ENCODE assay signal across 1 cellular context in genomic region chr1:3624194-3625136, GRCh38.
TF ChIP-seq lines count a peak whose summit lies in the region.

Gene TPRG1L (plus strand): TSS chr1:3625015. CDS start chr1:3625073, 58 bp downstream.

TF ChIP-seq in HepG2, 621 proteins besides CTCF, POLR2A, EP300 and RAD21 (continued from another document and continues in another):
- TF ChIP-seq ZNF407 (CRISPR knock-in tag; IDR thresholded peaks at IDR 0.05; ENCODE audit: not compliant biosample characterization) (no peak), ZNF484 (CRISPR knock-in tag; IDR thresholded peaks at IDR 0.05; ENCODE audit: borderline replicate concordance, low read depth) (no peak), SIN3A (IDR thresholded peaks at IDR 0.05; ENCODE audit: borderline replicate concordance, low read depth, low read length) (peak; percentile 72; the same call in 1 of the 2 replicates), PHF20 (CRISPR knock-in tag; IDR thresholded peaks at IDR 0.05) (no peak), ZBTB7A (CRISPR knock-in tag; IDR thresholded peaks at IDR 0.05) (peak; percentile 79), ZNF136 (CRISPR knock-in tag; IDR thresholded peaks at IDR 0.05; ENCODE audit: low read depth) (no peak), ZNF598 (CRISPR knock-in tag; IDR thresholded peaks at IDR 0.05; ENCODE audit: borderline replicate concordance) (no peak; the same call in 1 of the 2 replicates), BRD4 (CRISPR knock-in tag; IDR thresholded peaks at IDR 0.05) (no peak; the same call in 1 of the 2 replicates), ZNF383 (CRISPR knock-in tag; IDR thresholded peaks at IDR 0.05; ENCODE audit: borderline replicate concordance) (no peak), ZFYVE20 (CRISPR knock-in tag; IDR thresholded peaks at IDR 0.05; ENCODE audit: borderline replicate concordance, low read depth) (no peak), ZNF547 (CRISPR knock-in tag; IDR thresholded peaks at IDR 0.05) (0 out of 2 replicates have a peak, but pooled peaks have one; percentile 51), FLYWCH1 (CRISPR knock-in tag; IDR thresholded peaks at IDR 0.05) (no peak), MIER2 (CRISPR knock-in tag; IDR thresholded peaks at IDR 0.05) (no peak), ZHX1 (CRISPR knock-in tag; IDR thresholded peaks at IDR 0.05; ENCODE audit: low read depth) (0 out of 2 replicates have a peak, but pooled peaks have one; percentile 37), MIXL1 (CRISPR knock-in tag; IDR thresholded peaks at IDR 0.05) (no peak), DR1 (CRISPR knock-in tag; IDR thresholded peaks at IDR 0.05) (no peak), ZNF432 (CRISPR knock-in tag; IDR thresholded peaks at IDR 0.05; ENCODE audit: borderline replicate concordance) (no peak), TGIF2 (CRISPR knock-in tag; IDR thresholded peaks at IDR 0.05) (peak; percentile 66; the same call in 1 of the 2 replicates), FIP1L1 (IDR thresholded peaks at IDR 0.05; ENCODE audit: borderline replicate concordance, insufficient read depth, low read depth, low read length) (no peak), ZNF12 (CRISPR knock-in tag; IDR thresholded peaks at IDR 0.05) (no peak), TRIM24 (CRISPR knock-in tag; IDR thresholded peaks at IDR 0.05) (no peak), DZIP1 (CRISPR knock-in tag; IDR thresholded peaks at IDR 0.05) (peak; percentile 79; the same call in 1 of the 2 replicates), ZNF354B (CRISPR knock-in tag; IDR thresholded peaks at IDR 0.05) (no peak), ZNF7 (CRISPR knock-in tag; IDR thresholded peaks at IDR 0.05) (no peak), ZNF614 (CRISPR knock-in tag; IDR thresholded peaks at IDR 0.05; ENCODE audit: borderline replicate concordance) (no peak), CSRNP2 (CRISPR knock-in tag; conservative IDR thresholded peaks at IDR 0.05; ENCODE audit: low read depth) (no peak), IKZF1 (IDR thresholded peaks at IDR 0.05) (no peak), ZNF75D (CRISPR knock-in tag; IDR thresholded peaks at IDR 0.05; ENCODE audit: borderline replicate concordance) (no peak), NFE2L1 (CRISPR knock-in tag; IDR thresholded peaks at IDR 0.05; ENCODE audit: borderline replicate concordance) (no peak), ZNF251 (CRISPR knock-in tag; IDR thresholded peaks at IDR 0.05) (no peak), RORA (CRISPR knock-in tag; IDR thresholded peaks at IDR 0.05) (no peak), DMAP1 (CRISPR knock-in tag; IDR thresholded peaks at IDR 0.05) (peak; percentile 42), ZBTB3 (CRISPR knock-in tag; IDR thresholded peaks at IDR 0.05; ENCODE audit: borderline replicate concordance, low read depth) (no peak), NFE2L2 (IDR thresholded peaks at IDR 0.05; ENCODE audit: low read length) (no peak), ZNF674 (CRISPR knock-in tag; IDR thresholded peaks at IDR 0.05; ENCODE audit: low read depth) (0 out of 2 replicates have a peak, but pooled peaks have one; percentile 66), SMC3 (IDR thresholded peaks at IDR 0.05; ENCODE audit: low read length) (no peak), ZNF572 (CRISPR knock-in tag; IDR thresholded peaks at IDR 0.05) (no peak), ZMYM2 (CRISPR knock-in tag; IDR thresholded peaks at IDR 0.05) (no peak), TBL1XR1 (IDR thresholded peaks at IDR 0.05; ENCODE audit: borderline replicate concordance, low read length, partially characterized antibody) (no peak), HOXA5 (CRISPR knock-in tag; IDR thresholded peaks at IDR 0.05) (peak; percentile 76; the same call in 1 of the 2 replicates), FOXC1 (CRISPR knock-in tag; IDR thresholded peaks at IDR 0.05; ENCODE audit: borderline replicate concordance) (no peak), BHLHE40 (IDR thresholded peaks at IDR 0.05; ENCODE audit: low read length) (peak; percentile 65), WIZ (CRISPR knock-in tag; IDR thresholded peaks at IDR 0.05) (no peak), RARG (CRISPR knock-in tag; IDR thresholded peaks at IDR 0.05; ENCODE audit: low read depth) (no peak), ZFP36L2 (CRISPR knock-in tag; IDR thresholded peaks at IDR 0.05) (no peak), ZNF17 (CRISPR knock-in tag; IDR thresholded peaks at IDR 0.05) (no peak), NFIC (IDR thresholded peaks at IDR 0.05; ENCODE audit: low read length) (no peak)
- TF ChIP-seq, protein P1, sequence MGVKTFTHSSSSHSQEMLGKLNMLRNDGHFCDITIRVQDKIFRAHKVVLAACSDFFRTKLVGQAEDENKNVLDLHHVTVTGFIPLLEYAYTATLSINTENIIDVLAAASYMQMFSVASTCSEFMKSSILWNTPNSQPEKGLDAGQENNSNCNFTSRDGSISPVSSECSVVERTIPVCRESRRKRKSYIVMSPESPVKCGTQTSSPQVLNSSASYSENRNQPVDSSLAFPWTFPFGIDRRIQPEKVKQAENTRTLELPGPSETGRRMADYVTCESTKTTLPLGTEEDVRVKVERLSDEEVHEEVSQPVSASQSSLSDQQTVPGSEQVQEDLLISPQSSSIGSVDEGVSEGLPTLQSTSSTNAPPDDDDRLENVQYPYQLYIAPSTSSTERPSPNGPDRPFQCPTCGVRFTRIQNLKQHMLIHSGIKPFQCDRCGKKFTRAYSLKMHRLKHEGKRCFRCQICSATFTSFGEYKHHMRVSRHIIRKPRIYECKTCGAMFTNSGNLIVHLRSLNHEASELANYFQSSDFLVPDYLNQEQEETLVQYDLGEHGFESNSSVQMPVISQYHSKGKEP (CRISPR knock-in tag; IDR thresholded peaks at IDR 0.05), result no peak
- TF ChIP-seq, protein P2, sequence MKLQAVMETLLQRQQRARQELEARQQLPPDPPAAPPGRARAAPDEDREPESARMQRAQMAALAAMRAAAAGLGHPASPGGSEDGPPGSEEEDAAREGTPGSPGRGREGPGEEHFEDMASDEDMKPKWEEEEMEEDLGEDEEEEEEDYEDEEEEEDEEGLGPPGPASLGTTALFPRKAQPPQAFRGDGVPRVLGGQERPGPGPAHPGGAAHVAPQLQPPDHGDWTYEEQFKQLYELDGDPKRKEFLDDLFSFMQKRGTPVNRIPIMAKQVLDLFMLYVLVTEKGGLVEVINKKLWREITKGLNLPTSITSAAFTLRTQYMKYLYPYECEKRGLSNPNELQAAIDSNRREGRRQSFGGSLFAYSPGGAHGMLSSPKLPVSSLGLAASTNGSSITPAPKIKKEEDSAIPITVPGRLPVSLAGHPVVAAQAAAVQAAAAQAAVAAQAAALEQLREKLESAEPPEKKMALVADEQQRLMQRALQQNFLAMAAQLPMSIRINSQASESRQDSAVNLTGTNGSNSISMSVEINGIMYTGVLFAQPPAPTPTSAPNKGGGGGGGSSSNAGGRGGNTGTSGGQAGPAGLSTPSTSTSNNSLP (IDR thresholded peaks at IDR 0.05; ENCODE audit: low read depth, low read length), result no peak
- TF ChIP-seq, protein P3, sequence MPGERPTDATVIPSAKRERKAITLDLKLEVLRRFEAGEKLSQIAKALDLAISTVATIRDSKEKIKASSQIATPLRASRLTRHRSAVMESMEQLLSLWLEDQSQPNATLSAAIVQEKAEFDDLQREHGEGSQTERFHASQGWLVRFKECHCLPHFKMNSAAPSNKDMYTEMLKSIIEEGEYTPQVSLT (CRISPR knock-in tag; IDR thresholded peaks at IDR 0.05; ENCODE audit: borderline replicate concordance, low read depth), result no peak
